34 cellular contexts compared by ENCODE assay signal in genomic region chr13:82438320-82438719, GRCh38.
"Had no signal": no experiment of that assay in that cellular context is flagged by ENCODE, and none has a peak within 500 bp of the region (broad histone marks: within the 10 kb centered on the region; RNA-seq: fewer than 3 reads in every experiment).

No MANE protein-coding gene starts in this region.

- H3K4me3 ChIP-seq: MG63 had no signal

- H3K9me3 ChIP-seq: MG63 had no signal

- H3K36me3 ChIP-seq: MG63 had no signal

- DNase-seq: Karpas-422, Kasumi-1, MG63, MM.1S, NCI-H1048, NCI-H1092, NCI-H1092 treated with DMSO at 0.1 percent for 48 hours, NCI-H1105, NCI-H1105 treated with DMSO at 0.1 percent for 48 hours, NCI-H1417, NCI-H1417 treated with DMSO at 0.1 percent for 48 hours, NCI-H1436, NCI-H1436 treated with DMSO at 0.1 percent for 48 hours, NCI-H146, NCI-H1694, NCI-H1694 treated with DMSO at 0.1 percent for 48 hours, NCI-H187, NCI-H187 treated with DMSO at 0.1 percent for 48 hours, NCI-H1930, NCI-H2029, NCI-H2029 treated with DMSO at 0.1 percent for 48 hours, NCI-H2081, NCI-H2081 treated with DMSO at 0.1 percent for 48 hours, NCI-H2107, NCI-H2171, NCI-H2171 treated with DMSO at 0.1 percent for 48 hours, NCI-H2227 treated with DMSO at 0.1 percent for 48 hours, NCI-H226, NCI-H345, NCI-H446, NCI-H446 treated with DMSO at 0.1 percent for 48 hours, NCI-H510A, NCI-H510A treated with DMSO at 0.1 percent for 48 hours, NCI-H524 had no signal
